9 cellular contexts compared by ENCODE assay signal in genomic region chr7:140197938-140198337, GRCh38.
"Had no signal": no experiment of that assay in that cellular context is flagged by ENCODE, and none has a peak within 500 bp of the region (broad histone marks: within the 10 kb centered on the region; RNA-seq: fewer than 3 reads in every experiment).

No MANE protein-coding gene starts in this region.

- H3K27ac ChIP-seq: GM23248, HL-60 had no signal

- H3K4me3 Mint-ChIP-seq: HFFc6, IgD-negative memory B cell had no signal

- DNase-seq: GM23248, GOT3, H7, HFFc6, KG1 had no signal

- H3K4me3 ChIP-seq: GM23248, HAP-1 had no signal

- H3K27ac Mint-ChIP-seq: HFFc6, IgD-negative memory B cell had no signal

- H3K9ac ChIP-seq: GM23248 had no signal

- H3K9me3 ChIP-seq: HAP-1 had no signal

- ATAC-seq: HCT116 had no signal

- H3K36me3 ChIP-seq: HAP-1 had no signal

- H2AFZ ChIP-seq: GM23248 had no signal

- H3K4me1 ChIP-seq: HAP-1 had no signal
